9 cellular contexts compared by ENCODE assay signal in the genomic region with DNA sequence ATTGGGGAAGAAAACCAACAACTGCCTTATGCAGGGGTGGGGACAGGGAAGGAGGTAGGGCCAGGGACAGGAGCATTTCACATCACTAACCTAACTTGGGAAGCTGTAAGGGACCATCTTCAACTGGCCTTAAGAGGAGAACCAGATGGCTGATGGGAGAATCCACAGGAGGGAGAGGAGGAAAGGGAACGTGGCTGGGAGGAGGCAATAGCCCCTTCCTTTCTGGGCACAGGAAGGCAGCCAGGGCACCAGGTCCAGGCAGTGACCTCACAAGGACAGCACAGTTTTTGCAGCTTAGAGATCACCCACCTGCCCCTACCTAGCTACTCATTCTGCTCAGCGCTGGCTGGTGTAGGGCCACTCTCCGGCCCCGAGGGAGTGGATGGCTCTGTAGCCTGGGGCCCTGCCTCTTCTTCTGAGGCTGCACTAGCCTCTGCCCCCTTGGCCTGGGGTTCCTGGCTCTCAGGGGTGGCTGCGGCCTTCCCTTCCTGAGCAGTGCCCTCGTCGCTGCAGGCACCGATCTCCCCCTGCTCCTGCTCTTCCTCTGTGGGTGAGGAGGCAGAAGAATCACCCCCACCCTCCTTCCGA. TPM values are rescaled to one million over a fixed set of nuclear protein-coding genes. Genes with fewer than 3 reads are reported as not detected.
DNase-seq lines count a peak whose midpoint lies in the region; ATAC-seq and TF ChIP-seq lines count a peak whose summit lies in the region.
"Had no signal": no experiment of that assay in that cellular context is flagged by ENCODE, and none has a peak within 500 bp of the region (broad histone marks: within the 10 kb centered on the region; RNA-seq: fewer than 3 reads in every experiment).

No MANE protein-coding gene starts in this region.

- H3F3A ChIP-seq in PC-3 (ENCODE audit: low read length, unreplicated experiment) = peaks cover 3% of the 10 kb centered on the region

- H3K36me3 ChIP-seq in PC-3 (ENCODE audit: low read depth, low read length) = peaks cover 27% of the 10 kb centered on the region
- peaks cover 21% of the 10 kb centered on the region for H3K36me3 ChIP-seq in rectal smooth muscle tissue (ENCODE audit: control insufficient read depth, insufficient read depth, low read length)

- H4K20me1 ChIP-seq in PC-3 (ENCODE audit: low read length) = peaks cover 27% of the 10 kb centered on the region

- H3K4me3 ChIP-seq in GM12865 (ENCODE audit: low read depth, low read length) (peak overlapping the region; percentile 68), PC-3 (ENCODE audit: low read length) (peak overlapping the region; percentile 86), rectal smooth muscle tissue (ENCODE audit: low read length) (peak overlapping the region; percentile 73)

- H3K9me2 ChIP-seq in PC-3 (replicated peaks; ENCODE audit: low read length) = no peaks in the 10 kb centered on the region

- H3K9me3 ChIP-seq in PC-3 (ENCODE audit: low read length) = no peaks in the 10 kb centered on the region

- no peak overlapping the region for H2AFZ ChIP-seq in PC-3 (ENCODE audit: low read length)

- DNase-seq in GM12865 (ENCODE audit: low read depth) = no peak
- DNase-seq in PC-3 = no peak
- no peak for DNase-seq in endothelial cell (ENCODE audit: low spot score)
- no peak for DNase-seq in DMS153 (lab: John Stamatoyannopoulos, UW)
- no peak for DNase-seq in foreskin keratinocyte
- no peak for DNase-seq in NOMO-1 treated with DMSO at 0.1 percent for 48 hours (lab: John Stamatoyannopoulos, UW; ENCODE audit: unreplicated experiment)

- CTCF ChIA-PET in PC-3 (lab: Charles Lee) = interaction anchor here (0.8 kb wide), 1 partner anchor 13 kb away, joined by 5 read pairs; no protein-coding TSS in a partner anchor

- intact Hi-C loops in PC-3 (cut with micrococcal nuclease) = loop anchor here (5.0 kb wide), 1 partner anchor 92 kb away; no protein-coding TSS in a partner anchor

- H3K27ac ChIP-seq in PC-3 (ENCODE audit: low read length) = no peak overlapping the region
- H3K27ac ChIP-seq in rectal smooth muscle tissue (ENCODE audit: low read depth, low read length) = no peak overlapping the region
- H3K27ac ChIP-seq in foreskin keratinocyte = no peak overlapping the region

- ATAC-seq in PC-3 = 0 out of 2 replicates have a peak, but pooled peaks have one; percentile 3
- no peak for ATAC-seq in GM19023 (IDR thresholded peaks at IDR 0.05; ENCODE audit: unreplicated experiment)
- no peak for ATAC-seq in foreskin keratinocyte

- H3K27ac Mint-ChIP-seq in endothelial cell (ENCODE audit: unreplicated experiment) = peak overlapping the region; percentile 70

- H3K4me1 ChIP-seq in PC-3 (ENCODE audit: insufficient read depth, low read length) (peaks cover 62% of the 10 kb centered on the region), rectal smooth muscle tissue (ENCODE audit: control insufficient read depth, insufficient read depth, low read length) (peaks cover 3% of the 10 kb centered on the region), foreskin keratinocyte (peaks cover 4% of the 10 kb centered on the region)

- peaks cover 46% of the 10 kb centered on the region for H3K36me3 Mint-ChIP-seq in endothelial cell (ENCODE audit: low read depth, unreplicated experiment)

- BruUV-seq in PC-3 (replicated peaks; lab: Mats Ljungman, UMichigan) = no TSS peak

- H3K4me3 Mint-ChIP-seq in endothelial cell (ENCODE audit: unreplicated experiment) = peak overlapping the region; percentile 98

- peaks cover 39% of the 10 kb centered on the region for H3K4me1 Mint-ChIP-seq in endothelial cell (ENCODE audit: unreplicated experiment)

- H3K27me3 Mint-ChIP-seq in endothelial cell (ENCODE audit: unreplicated experiment) = peaks cover 30% of the 10 kb centered on the region

- H3K79me2 ChIP-seq in PC-3 (ENCODE audit: low read length) = peaks cover 23% of the 10 kb centered on the region

- peak overlapping the region; percentile 72 for H3K9ac ChIP-seq in PC-3 (ENCODE audit: low read length)
- H3K9ac ChIP-seq in rectal smooth muscle tissue (ENCODE audit: low read length) = peak overlapping the region; percentile 19

- H3K27me3 ChIP-seq in PC-3 (ENCODE audit: low read length) (no peaks in the 10 kb centered on the region), rectal smooth muscle tissue (ENCODE audit: control insufficient read depth, insufficient read depth, low read length) (no peaks in the 10 kb centered on the region), foreskin keratinocyte (peaks cover 7% of the 10 kb centered on the region)

- peak overlapping the region; percentile 98 for H3K4me2 ChIP-seq in PC-3 (ENCODE audit: low read length)

- POLR2A ChIA-PET in PC-3 (lab: Charles Lee; ENCODE audit: unreplicated experiment) = no interaction called here

- TF ChIP-seq CTCF in GM12865 (IDR thresholded peaks at IDR 0.05; ENCODE audit: insufficient read depth, low read depth, low read length, missing control alignments) (no peak), PC-3 (conservative IDR thresholded peaks at IDR 0.05; ENCODE audit: low read depth, low read length) (no peak), endothelial cell (IDR thresholded peaks at IDR 0.05; ENCODE audit: unreplicated experiment) (no peak), foreskin keratinocyte (conservative IDR thresholded peaks at IDR 0.05) (no peak)

- no peaks in the 10 kb centered on the region for H3K9me3 Mint-ChIP-seq in endothelial cell (ENCODE audit: unreplicated experiment)

RNA-seq across cellular contexts. Expression of gene MARCKSL1, which starts 1.7 kb away (rescaled TPM):
- total RNA-seq in PC-3 (2014; rRNA removed) (159 and 176 TPM in 2 replicates), endothelial cell (ENCODE audit: unreplicated experiment) (730 TPM), foreskin keratinocyte (14.6 and 26.4 TPM in 2 replicates)
- 26.5 and 44.2 TPM in 2 replicates for polyA plus RNA-seq in foreskin keratinocyte

RNA-seq across cellular contexts. Expression of gene FAM229A, which starts 27.9 kb away (rescaled TPM):
- total RNA-seq in PC-3 (2014; rRNA removed) = 3.0 and 3.7 TPM in 2 replicates
- 8.5 TPM for total RNA-seq in endothelial cell (ENCODE audit: unreplicated experiment)
- 0.32 and 0.61 TPM in 2 replicates for total RNA-seq in foreskin keratinocyte
- polyA plus RNA-seq in foreskin keratinocyte = 0.42 and 0.71 TPM in 2 replicates

RNA-seq across cellular contexts. Expression of gene TSSK3, which starts 28.0 kb away (rescaled TPM):
- total RNA-seq in PC-3 (2014; rRNA removed) = not detected in 2 replicates
- 0.67 TPM for total RNA-seq in endothelial cell (ENCODE audit: unreplicated experiment)
- total RNA-seq in foreskin keratinocyte = 0.65 TPM in 1 of 2 replicates, not detected in the other
- polyA plus RNA-seq in foreskin keratinocyte = 0.06 TPM in 1 of 2 replicates, not detected in the other
- total RNA-seq: HT1080 had no signal

RNA-seq across cellular contexts. Expression of gene HDAC1, which starts 42.5 kb away (rescaled TPM):
- 182 and 184 TPM in 2 replicates for total RNA-seq in PC-3 (2014; rRNA removed)
- total RNA-seq in endothelial cell (ENCODE audit: unreplicated experiment) = 143 TPM
- 90.8 and 102 TPM in 2 replicates for total RNA-seq in foreskin keratinocyte
- 72.9 and 87.4 TPM in 2 replicates for polyA plus RNA-seq in foreskin keratinocyte

RNA-seq across cellular contexts. Expression of gene BSDC1, which starts 59.9 kb away (rescaled TPM):
- 59.8 and 68.5 TPM in 2 replicates for total RNA-seq in PC-3 (2014; rRNA removed)
- 79.0 TPM for total RNA-seq in endothelial cell (ENCODE audit: unreplicated experiment)
- 33.8 and 39.7 TPM in 2 replicates for total RNA-seq in foreskin keratinocyte
- polyA plus RNA-seq in foreskin keratinocyte = 22.2 and 23.0 TPM in 2 replicates
